21 cellular contexts compared by ENCODE assay signal in the genomic region with DNA sequence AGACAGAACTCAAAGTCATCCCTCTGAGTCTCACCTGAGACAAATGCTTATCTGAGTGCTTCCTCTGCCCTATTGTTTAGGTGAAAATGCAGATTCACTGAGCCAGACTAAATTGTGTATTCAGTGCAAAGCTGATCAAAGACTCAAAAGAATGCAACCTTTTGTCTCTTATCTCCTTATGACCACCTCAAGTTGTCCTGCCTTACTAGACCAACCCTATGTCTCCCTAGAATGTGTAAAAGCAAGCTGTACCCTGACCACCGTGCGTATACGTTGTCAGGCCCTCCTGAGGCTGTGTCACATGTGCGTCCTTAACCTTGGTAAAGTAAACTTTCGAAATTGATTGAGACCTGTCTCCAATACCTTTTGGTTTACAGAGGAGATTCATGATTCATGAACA.
DNase-seq lines count a peak whose midpoint lies in the region; ATAC-seq and TF ChIP-seq lines count a peak whose summit lies in the region.
"Had no signal": no experiment of that assay in that cellular context is flagged by ENCODE, and none has a peak within 500 bp of the region (broad histone marks: within the 10 kb centered on the region; RNA-seq: fewer than 3 reads in every experiment).

No MANE protein-coding gene starts in this region.

- H3K27me3 ChIP-seq in HUES6 (ENCODE audit: control insufficient read depth, insufficient read depth, low read length): no peaks in the 10 kb centered on the region
- no peaks in the 10 kb centered on the region for H3K27me3 ChIP-seq in mammary epithelial cell (ENCODE audit: insufficient read depth, low read length)
- H3K27me3 ChIP-seq in smooth muscle cell (ENCODE audit: low read depth): peaks cover 9% of the 10 kb centered on the region
- no peaks in the 10 kb centered on the region for H3K27me3 ChIP-seq in testis
- H3K27me3 ChIP-seq: Peyer's patch, SJSA1 had no signal

- POLR2A ChIA-PET in HEK293T (lab: Yijun Ruan, JAX): no interaction called here

- H3F3A ChIP-seq in smooth muscle cell (ENCODE audit: low read depth): no peaks in the 10 kb centered on the region

- H3K4me2 ChIP-seq in mammary epithelial cell (ENCODE audit: insufficient read depth, low read depth, low read length) (no peak overlapping the region), smooth muscle cell (no peak overlapping the region)

- 94% methylated on average over 5 of the region's 5 CpGs for WGBS in mammary epithelial cell (ENCODE audit: low coverage, missing lambda C conversion rate)
- WGBS in smooth muscle cell (ENCODE audit: low lambda C conversion rate): 71% methylated on average over 5 of the region's 5 CpGs
- 82 to 95% methylated on average over 5 of the region's 5 CpGs for WGBS in testis, 2 donors

- peak overlapping the region; percentile 80 for H2AFZ ChIP-seq in mammary epithelial cell (ENCODE audit: low read depth, low read length)
- H2AFZ ChIP-seq in smooth muscle cell (ENCODE audit: low read depth): no peak overlapping the region

- DNase-seq in mammary epithelial cell (no peak), iPS DF 4.7 (ENCODE audit: extremely low read depth, low spot score) (peak; percentile 33), smooth muscle cell (lab: John Stamatoyannopoulos, UW; ENCODE audit: unreplicated experiment) (no peak), testis (no peak), HEK293T (ENCODE audit: extremely low spot score) (no peak)
- DNase-seq: CD4-positive, CD25-positive, alpha-beta regulatory T cell; DMS 273 treated with DMSO at 0.1 percent for 48 hours; DMS79 treated with DMSO at 0.1 percent for 48 hours; HFFc6; Karpas-422; NCI-H1417 treated with DMSO at 0.1 percent for 48 hours; NCI-H187; NCI-H446; NCI-H526; Peyer's patch had no signal

- H3K27ac ChIP-seq in HUES6 (ENCODE audit: low read depth, low read length) (peak overlapping the region; percentile 78; the same call in 1 of the 2 replicates), mammary epithelial cell (ENCODE audit: insufficient read depth, low read depth, low read length) (peak overlapping the region; percentile 71), smooth muscle cell (ENCODE audit: low read depth) (peak overlapping the region; percentile 61), testis (no peak overlapping the region)
- H3K27ac ChIP-seq: HL-60, Peyer's patch, SJSA1 had no signal

- TF ChIP-seq CTCF in mammary epithelial cell (conservative IDR thresholded peaks at IDR 0.05 in 1 of 2, IDR thresholded peaks at IDR 0.05 in 1 of 2; ENCODE audit: extremely low read depth in 1 of 2, insufficient read depth in 1 of 2, low read depth in 1 of 2, low read length in 2 of 2): no peak
- TF ChIP-seq CTCF in smooth muscle cell (IDR thresholded peaks at IDR 0.05; ENCODE audit: borderline replicate concordance, insufficient read depth, poor library complexity, severe bottlenecking): no peak
- TF ChIP-seq CTCF in testis (IDR thresholded peaks at IDR 0.05): no peak

- H3K4me3 ChIP-seq in HUES6 (ENCODE audit: low read depth, low read length) (no peak overlapping the region), mammary epithelial cell (replicated peaks in 1 of 3; ENCODE audit: insufficient read depth in 1 of 3, low read depth in 2 of 3, low read length in 3 of 3) (no peak overlapping the region), smooth muscle cell (no peak overlapping the region), testis (no peak overlapping the region)
- H3K4me3 ChIP-seq: GM12878, Peyer's patch, SJSA1 had no signal

- H3K79me2 ChIP-seq in mammary epithelial cell (ENCODE audit: insufficient read depth, low read length): no peaks in the 10 kb centered on the region
- H3K79me2 ChIP-seq in smooth muscle cell (ENCODE audit: low read depth): no peaks in the 10 kb centered on the region

- H4K20me1 ChIP-seq in mammary epithelial cell (ENCODE audit: insufficient read depth, low read length): no peaks in the 10 kb centered on the region
- no peaks in the 10 kb centered on the region for H4K20me1 ChIP-seq in smooth muscle cell (ENCODE audit: low read depth)

- H3K4me1 ChIP-seq in HUES6 (ENCODE audit: control insufficient read depth, insufficient read depth, low read length) (peaks cover 14% of the 10 kb centered on the region), mammary epithelial cell (ENCODE audit: insufficient read depth, low read length) (peaks cover 38% of the 10 kb centered on the region), smooth muscle cell (ENCODE audit: low read depth) (no peaks in the 10 kb centered on the region), testis (no peaks in the 10 kb centered on the region)
- H3K4me1 ChIP-seq: Peyer's patch, SJSA1 had no signal

- no TSS peak for BruUV-seq in mammary epithelial cell (replicated peaks; lab: Mats Ljungman, UMichigan)

- no peak for ATAC-seq in HG03469 (IDR thresholded peaks at IDR 0.05; ENCODE audit: unreplicated experiment)
- ATAC-seq: GM12878, Right ventricle myocardium inferior had no signal

- CTCF ChIA-PET in mammary epithelial cell (lab: Charles Lee; ENCODE audit: low non-redundant PET) (no interaction called here), HEK293T (lab: Yijun Ruan, JAX) (interaction anchor here (1.6 kb wide), 1 partner anchor 20 kb away, joined by 3 read pairs; no protein-coding TSS in a partner anchor)

- intact Hi-C loops in mammary epithelial cell (cut with micrococcal nuclease) (loop anchor here (2.0 kb wide), 1 partner anchor 64 kb away; a partner anchor contains a TSS), testis (cut with DNase I; ENCODE audit: low total_unique reads) (no loop called here)

- dilution Hi-C loops in mammary epithelial cell (cut with HindIII; ENCODE audit: low sequenced_read_pairs): no loop called here

- in situ Hi-C loops in mammary epithelial cell (cut with MboI; ENCODE audit: low sequenced_read_pairs in 2 of 2): no loop called here

- TF ChIP-seq POLR2A in testis (IDR thresholded peaks at IDR 0.05): no peak

- H3K9ac ChIP-seq in HUES6 (ENCODE audit: low read length) (peak overlapping the region; percentile 67), mammary epithelial cell (ENCODE audit: insufficient read depth, low read length) (no peak overlapping the region), smooth muscle cell (ENCODE audit: low read depth) (no peak overlapping the region)

- H3K9me3 ChIP-seq in HUES6 (ENCODE audit: control insufficient read depth, insufficient read depth, low read depth, low read length) (peaks cover 22% of the 10 kb centered on the region), mammary epithelial cell (replicated peaks; ENCODE audit: insufficient read depth, low read length) (peaks cover 10% of the 10 kb centered on the region), smooth muscle cell (replicated peaks; ENCODE audit: low read depth) (no peaks in the 10 kb centered on the region), testis (no peaks in the 10 kb centered on the region)
- H3K9me3 ChIP-seq: Peyer's patch, SJSA1 had no signal

- no peaks in the 10 kb centered on the region for H3K36me3 ChIP-seq in HUES6 (ENCODE audit: control insufficient read depth, insufficient read depth, low read length)
- no peaks in the 10 kb centered on the region for H3K36me3 ChIP-seq in mammary epithelial cell (ENCODE audit: insufficient read depth, low read length)
- no peaks in the 10 kb centered on the region for H3K36me3 ChIP-seq in smooth muscle cell (ENCODE audit: low read depth)
- H3K36me3 ChIP-seq in testis (ENCODE audit: low read depth, missing control alignments): no peaks in the 10 kb centered on the region
- H3K36me3 ChIP-seq: Peyer's patch, SJSA1 had no signal

TF ChIP-seq in HEK293T, 16 proteins besides CTCF, POLR2A, EP300 and RAD21:
- TF ChIP-seq FOXK2 (IDR thresholded peaks at IDR 0.05) (no peak), TARDBP (IDR thresholded peaks at IDR 0.05) (no peak)

Comparison
In these comparisons a context has a peak if more than half of its experiments do, and no peak if none do; other contexts are left out.
1. H3K27ac ChIP-seq: peak in HUES6 (single experiment), mammary epithelial cell (single experiment) and smooth muscle cell (single experiment); none in testis (0 of 2).